1 cellular context compared by ENCODE assay signal in the genomic region with DNA sequence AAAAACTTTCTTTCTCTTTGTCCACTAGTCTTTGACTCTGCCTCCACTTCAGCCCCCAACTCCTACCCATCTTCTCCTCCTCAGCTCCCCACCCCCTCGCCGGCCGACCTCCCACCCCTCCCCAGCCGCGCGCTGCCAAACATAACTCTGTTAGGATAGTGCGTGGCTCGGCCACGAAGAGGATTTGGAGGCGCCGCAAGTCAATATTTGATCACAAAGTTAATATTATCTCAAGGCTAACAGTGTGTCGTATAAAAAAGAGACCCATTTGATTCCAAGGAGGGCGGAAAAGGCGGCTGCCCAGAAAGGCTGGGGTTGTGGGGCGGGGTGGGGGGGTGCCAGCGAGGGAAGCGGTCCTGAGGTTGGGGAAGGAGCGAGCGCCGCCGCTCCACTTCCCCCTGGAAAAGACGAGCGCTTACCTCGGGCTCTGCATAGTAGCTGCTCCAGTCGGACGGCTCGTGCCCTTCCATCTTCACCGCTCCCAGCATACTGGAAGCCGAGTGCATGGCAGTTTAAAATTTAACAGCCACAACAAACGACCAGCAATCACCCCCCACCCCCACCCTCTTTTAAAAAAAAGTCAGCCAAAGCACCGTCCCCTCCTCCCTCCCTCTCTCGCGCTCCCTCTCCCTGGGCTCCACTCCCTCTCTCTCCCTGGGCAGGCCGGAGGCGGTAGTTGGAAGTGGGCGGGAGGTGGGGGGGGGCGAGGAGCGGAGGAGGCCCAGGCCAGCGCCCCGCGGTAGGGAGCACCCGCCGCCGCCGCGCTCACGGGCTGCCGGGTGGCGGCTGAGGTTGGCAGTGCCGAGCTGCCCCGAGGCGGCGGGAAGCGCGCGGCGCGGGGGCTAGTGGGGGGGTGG.
TF ChIP-seq lines count a peak whose summit lies in the region.

Gene FOXA2 (minus strand): TSS at position 800 of the 857 bp plus-strand sequence. CDS start 294 bp downstream, at position 506.

TF ChIP-seq in A549, 52 proteins besides CTCF, POLR2A, EP300 and RAD21 (continued from another document):
- TF ChIP-seq MAX (IDR thresholded peaks at IDR 0.05) = peak; percentile 57; the same call in 1 of the 2 replicates
- TF ChIP-seq, protein P1, sequence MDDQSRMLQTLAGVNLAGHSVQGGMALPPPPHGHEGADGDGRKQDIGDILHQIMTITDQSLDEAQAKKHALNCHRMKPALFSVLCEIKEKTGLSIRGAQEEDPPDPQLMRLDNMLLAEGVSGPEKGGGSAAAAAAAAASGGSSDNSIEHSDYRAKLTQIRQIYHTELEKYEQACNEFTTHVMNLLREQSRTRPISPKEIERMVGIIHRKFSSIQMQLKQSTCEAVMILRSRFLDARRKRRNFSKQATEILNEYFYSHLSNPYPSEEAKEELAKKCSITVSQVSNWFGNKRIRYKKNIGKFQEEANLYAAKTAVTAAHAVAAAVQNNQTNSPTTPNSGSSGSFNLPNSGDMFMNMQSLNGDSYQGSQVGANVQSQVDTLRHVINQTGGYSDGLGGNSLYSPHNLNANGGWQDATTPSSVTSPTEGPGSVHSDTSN (IDR thresholded peaks at IDR 0.05) = 0 out of 2 replicates have a peak, but pooled peaks have one; percentile 26
- TF ChIP-seq PHF8 (IDR thresholded peaks at IDR 0.05; ENCODE audit: borderline replicate concordance, low read depth) = no peak
- TF ChIP-seq GATA3 (IDR thresholded peaks at IDR 0.05; ENCODE audit: borderline replicate concordance) = peak; percentile 48
- TF ChIP-seq SMC3 (IDR thresholded peaks at IDR 0.05) = peak; percentile 53
- TF ChIP-seq KDM5A (IDR thresholded peaks at IDR 0.05) = no peak
- no peak for TF ChIP-seq POLR2AphosphoS2 (conservative IDR thresholded peaks at IDR 0.05; ENCODE audit: low read length)
- peak; percentile 79; the same call in 1 of the 2 replicates for TF ChIP-seq MAZ (IDR thresholded peaks at IDR 0.05; ENCODE audit: borderline replicate concordance, low read depth, low read length)
